24 cellular contexts compared by ENCODE assay signal in the genomic region with DNA sequence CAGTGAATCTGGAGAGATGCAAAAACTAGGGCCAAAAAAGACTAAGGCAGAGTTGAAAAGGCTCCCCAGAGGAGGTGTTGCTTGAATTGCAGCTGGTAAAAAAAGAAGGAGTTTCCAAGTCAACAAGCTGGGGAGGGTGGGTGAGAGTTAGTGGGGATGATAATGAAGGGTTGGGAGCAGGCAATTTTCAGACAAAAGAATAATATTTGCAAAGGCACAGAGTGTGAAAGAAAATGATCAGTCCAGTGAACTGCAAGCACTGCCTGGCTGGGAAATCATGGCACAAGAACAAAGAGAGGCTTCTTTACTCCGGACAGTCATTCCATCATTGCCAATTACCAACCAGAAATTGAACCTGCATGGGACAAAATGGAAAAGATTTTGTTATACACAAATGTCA. TPM values are rescaled to one million over a fixed set of nuclear protein-coding genes. Genes with fewer than 3 reads are reported as not detected.
"Had no signal": no experiment of that assay in that cellular context is flagged by ENCODE, and none has a peak within 500 bp of the region (broad histone marks: within the 10 kb centered on the region; RNA-seq: fewer than 3 reads in every experiment).

No MANE protein-coding gene starts in this region.

- H3K4me3 Mint-ChIP-seq: activated T-helper 1 cell treated with anti-CD3 and anti-CD28 coated beads, Interleukin-12 subunit alpha, Interleukin-12 subunit beta, Interleukin-2, Interleukin-4 antibody, amounts not matched to agents 30 ng/mL and 10 ng/mL and 1 ng/mL, durations not matched to agents 14 hours and 24 hours and 36 hours; dendritic cell treated with granulocyte-macrophage colony-stimulating factor and Interleukin-4, amounts not matched to agents 40 ng/mL and 50 ng/mL, for 4 days; effector memory CD8-positive, alpha-beta T cell; immature natural killer cell; naive thymus-derived CD4-positive, alpha-beta T cell; stimulated activated naive CD8-positive, alpha-beta T cell treated with anti-CD3 and anti-CD28 coated beads, Interleukin-15, amount 100 ng/mL, for 72 hours; T-cell had no signal

- DNase-seq: activated CD4-positive, alpha-beta T cell treated with anti-CD3 and anti-CD28 coated beads, Interleukin-2, amount 50 U/mL, for 1 hour; activated CD8-positive, alpha-beta memory T cell treated with anti-CD3 and anti-CD28 coated beads for 24 hours; activated naive CD4-positive, alpha-beta T cell treated with Interleukin-2 at 50 U/mL for 16 hours; effector memory CD8-positive, alpha-beta T cell; heart left ventricle; immature natural killer cell; left cardiac atrium; mucosa of descending colon; naive thymus-derived CD4-positive, alpha-beta T cell; stimulated activated naive CD8-positive, alpha-beta T cell treated with anti-CD3 and anti-CD28 coated beads, Interleukin-15, amount 100 ng/mL, for 72 hours; T-cell; T-helper 9 cell; testis; upper lobe of left lung had no signal

- H3K9me3 Mint-ChIP-seq: activated T-helper 1 cell treated with anti-CD3 and anti-CD28 coated beads, Interleukin-12 subunit alpha, Interleukin-12 subunit beta, Interleukin-2, Interleukin-4 antibody, amounts not matched to agents 30 ng/mL and 10 ng/mL and 1 ng/mL, durations not matched to agents 14 hours and 24 hours and 36 hours; effector memory CD8-positive, alpha-beta T cell; T-cell had no signal

- H3K4me1 ChIP-seq: breast epithelium, heart left ventricle, prostate gland, testis, upper lobe of left lung had no signal

- H3K27ac ChIP-seq: breast epithelium, epithelial cell of prostate, heart left ventricle, prostate gland, testis, upper lobe of left lung had no signal

- H3K4me1 Mint-ChIP-seq: immature natural killer cell; naive thymus-derived CD4-positive, alpha-beta T cell; stimulated activated naive CD8-positive, alpha-beta T cell treated with anti-CD3 and anti-CD28 coated beads, Interleukin-15, amount 100 ng/mL, for 72 hours; T-cell had no signal

- H3K4me3 ChIP-seq: breast epithelium, heart left ventricle, mucosa of descending colon, prostate gland, testis, upper lobe of left lung had no signal

- H3K27ac Mint-ChIP-seq: activated T-helper 1 cell treated with anti-CD3 and anti-CD28 coated beads, Interleukin-12 subunit alpha, Interleukin-12 subunit beta, Interleukin-2, Interleukin-4 antibody, amounts not matched to agents 30 ng/mL and 10 ng/mL and 1 ng/mL, durations not matched to agents 14 hours and 24 hours and 36 hours; dendritic cell treated with granulocyte-macrophage colony-stimulating factor and Interleukin-4, amounts not matched to agents 40 ng/mL and 50 ng/mL, for 4 days; effector memory CD8-positive, alpha-beta T cell; immature natural killer cell; naive thymus-derived CD4-positive, alpha-beta T cell; T-cell had no signal

- H3K36me3 ChIP-seq: breast epithelium, heart left ventricle, prostate gland, upper lobe of left lung had no signal

- H3K27me3 ChIP-seq: breast epithelium, heart left ventricle, testis, upper lobe of left lung had no signal

- H3K9me3 ChIP-seq: breast epithelium, heart left ventricle, mucosa of descending colon, prostate gland, testis, upper lobe of left lung had no signal

- H3K36me3 Mint-ChIP-seq: immature natural killer cell; naive thymus-derived CD4-positive, alpha-beta T cell; T-cell had no signal

- H3K27me3 Mint-ChIP-seq: dendritic cell treated with granulocyte-macrophage colony-stimulating factor and Interleukin-4, amounts not matched to agents 40 ng/mL and 50 ng/mL, for 4 days had no signal

- ATAC-seq: effector memory CD8-positive, alpha-beta T cell; heart left ventricle; left cardiac atrium; mucosa of descending colon; naive thymus-derived CD4-positive, alpha-beta T cell; sciatic nerve; stimulated activated naive CD8-positive, alpha-beta T cell treated with anti-CD3 and anti-CD28 coated beads, Interleukin-15, amount 100 ng/mL, for 72 hours; T-cell had no signal

RNA-seq across cellular contexts. Expression of a gene that starts 42.2 kb away (rescaled TPM):
- total RNA-seq: activated T-helper 1 cell treated with anti-CD3 and anti-CD28 coated beads, Interleukin-12 subunit alpha, Interleukin-12 subunit beta, Interleukin-2, Interleukin-4 antibody, amounts not matched to agents 30 ng/mL and 10 ng/mL and 1 ng/mL, durations not matched to agents 14 hours and 24 hours and 36 hours; breast epithelium; cerebellum; frontal cortex; heart left ventricle; left cardiac atrium; lung microvascular endothelial cell; naive thymus-derived CD4-positive, alpha-beta T cell; omental fat pad; prostate gland; sciatic nerve; T-cell; testis; upper lobe of left lung had no signal
- polyA plus RNA-seq: heart left ventricle; immature natural killer cell; naive thymus-derived CD4-positive, alpha-beta T cell had no signal
